25 cellular contexts compared by ENCODE assay signal in genomic region chr14:44771495-44771894, GRCh38.
A peak's percentile ranks its signal among the peaks of the same experiment; 100 is the strongest.
DNase-seq lines count a peak whose midpoint lies in the region; ATAC-seq and TF ChIP-seq lines count a peak whose summit lies in the region.
"Had no signal": no experiment of that assay in that cellular context is flagged by ENCODE, and none has a peak within 500 bp of the region (broad histone marks: within the 10 kb centered on the region; RNA-seq: fewer than 3 reads in every experiment).

No MANE protein-coding gene starts in this region.

- peak overlapping the region; percentile 20; the same call in 1 of the 2 replicates for H3K4me2 ChIP-seq in PC-3 (ENCODE audit: low read length)
- H3K4me2 ChIP-seq: GM23338 had no signal

- H3K4me1 Mint-ChIP-seq in mesothelial cell of epicardium, result peaks cover 65% of the 10 kb centered on the region

- peak overlapping the region; percentile 70 for H3K27ac Mint-ChIP-seq in mesothelial cell of epicardium
- H3K27ac Mint-ChIP-seq: GM23338, H9 had no signal

- CTCF ChIA-PET in PC-3 (lab: Charles Lee), result no interaction called here

- no peaks in the 10 kb centered on the region for H3K27me3 ChIP-seq in PC-3 (ENCODE audit: low read length)
- H3K27me3 ChIP-seq: MG63 had no signal

- POLR2A ChIA-PET in PC-3 (lab: Charles Lee; ENCODE audit: unreplicated experiment), result interaction anchor here (0.6 kb wide), 1 partner anchor 90 kb away, joined by 6 read pairs; no protein-coding TSS in a partner anchor

- H3K36me3 Mint-ChIP-seq in mesothelial cell of epicardium, result peaks cover 4% of the 10 kb centered on the region

- no peaks in the 10 kb centered on the region for H3K9me2 ChIP-seq in PC-3 (replicated peaks; ENCODE audit: low read length)

- no peaks in the 10 kb centered on the region for H3K79me2 ChIP-seq in PC-3 (ENCODE audit: low read length)

- no peak overlapping the region for H3K9ac ChIP-seq in PC-3 (ENCODE audit: low read length)

- H3F3A ChIP-seq in PC-3 (ENCODE audit: low read length, unreplicated experiment), result no peaks in the 10 kb centered on the region

- H3K27ac ChIP-seq in PC-3 (ENCODE audit: low read length), result no peak overlapping the region
- H3K27ac ChIP-seq: SK-N-MC had no signal

- H3K4me3 Mint-ChIP-seq in mesothelial cell of epicardium, result no peak overlapping the region
- H3K4me3 Mint-ChIP-seq: GM23338, H9 had no signal

- no peak overlapping the region for H2AFZ ChIP-seq in PC-3 (ENCODE audit: low read length)
- H2AFZ ChIP-seq: GM23338 had no signal

- no TSS peak for BruUV-seq in PC-3 (replicated peaks; lab: Mats Ljungman, UMichigan)

- ATAC-seq in PC-3, result no peak
- ATAC-seq: GM23338, K562 had no signal

- no peaks in the 10 kb centered on the region for H3K9me3 ChIP-seq in PC-3 (ENCODE audit: low read length)
- H3K9me3 ChIP-seq: MG63 had no signal

- H3K9me3 Mint-ChIP-seq in mesothelial cell of epicardium, result peaks cover 4% of the 10 kb centered on the region
- H3K9me3 Mint-ChIP-seq: GM23338, H9 had no signal

- TF ChIP-seq CTCF in PC-3 (conservative IDR thresholded peaks at IDR 0.05; ENCODE audit: low read depth, low read length) (no peak), mesothelial cell of epicardium (IDR thresholded peaks at IDR 0.05; ENCODE audit: unreplicated experiment) (no peak)

- no peaks in the 10 kb centered on the region for H3K36me3 ChIP-seq in PC-3 (ENCODE audit: low read depth, low read length)
- H3K36me3 ChIP-seq: MG63 had no signal

- DNase-seq in NCI-H748 (lab: John Stamatoyannopoulos, UW; ENCODE audit: unreplicated experiment), result peak; percentile 57
- no peak for DNase-seq in NCI-H748 treated with DMSO at 0.1 percent for 48 hours (lab: John Stamatoyannopoulos, UW)
- peak; percentile 49 for DNase-seq in PC-3
- no peak for DNase-seq in mesothelial cell of epicardium (ENCODE audit: low spot score in 2 of 2, unreplicated experiment in 2 of 2)
- DNase-seq in activated T-cell treated with anti-CD3 and anti-CD28 coated beads for 4 hours, result no peak
- DNase-seq in SW480 (ENCODE audit: low spot score), result no peak
- no peak for DNase-seq in activated naive CD4-positive, alpha-beta T cell (lab: John Stamatoyannopoulos, UW)
- DNase-seq: 8988T; ACHN; Calu3; DMS153; DND-41; H9; MG63; NCI-H1105 treated with DMSO at 0.1 percent for 48 hours; NCI-H2029; NCI-H226; NCI-H510A; NCI-H774; NK-92 treated with Interleukin-12 subunit alpha and Interleukin-12 subunit beta, amount 100 ng/mL, for 24 hours; RPMI8226; SHP77 had no signal

- H3K4me3 ChIP-seq in PC-3 (ENCODE audit: low read length), result no peak overlapping the region
- H3K4me3 ChIP-seq: GM23338, K562, MG63, SK-N-MC had no signal

- intact Hi-C loops in PC-3 (cut with micrococcal nuclease), result no loop called here

- H3K4me1 ChIP-seq in PC-3 (ENCODE audit: insufficient read depth, low read length), result peaks cover 6% of the 10 kb centered on the region

- H4K20me1 ChIP-seq in PC-3 (ENCODE audit: low read length), result no peaks in the 10 kb centered on the region

- no peaks in the 10 kb centered on the region for H3K27me3 Mint-ChIP-seq in mesothelial cell of epicardium (ENCODE audit: low read depth)

Comparison
In these comparisons a context has a peak if more than half of its experiments do, and no peak if none do; other contexts are left out.
1. DNase-seq: peak in NCI-H748 (single experiment) and PC-3 (single experiment); none in NCI-H748 treated with DMSO at 0.1 percent for 48 hours (single experiment), mesothelial cell of epicardium (0 of 2), activated T-cell treated with anti-CD3 and anti-CD28 coated beads for 4 hours (single experiment), SW480 (single experiment) and activated naive CD4-positive, alpha-beta T cell (0 of 4).